ENCODE assay signal across 16 cellular contexts in the genomic region with DNA sequence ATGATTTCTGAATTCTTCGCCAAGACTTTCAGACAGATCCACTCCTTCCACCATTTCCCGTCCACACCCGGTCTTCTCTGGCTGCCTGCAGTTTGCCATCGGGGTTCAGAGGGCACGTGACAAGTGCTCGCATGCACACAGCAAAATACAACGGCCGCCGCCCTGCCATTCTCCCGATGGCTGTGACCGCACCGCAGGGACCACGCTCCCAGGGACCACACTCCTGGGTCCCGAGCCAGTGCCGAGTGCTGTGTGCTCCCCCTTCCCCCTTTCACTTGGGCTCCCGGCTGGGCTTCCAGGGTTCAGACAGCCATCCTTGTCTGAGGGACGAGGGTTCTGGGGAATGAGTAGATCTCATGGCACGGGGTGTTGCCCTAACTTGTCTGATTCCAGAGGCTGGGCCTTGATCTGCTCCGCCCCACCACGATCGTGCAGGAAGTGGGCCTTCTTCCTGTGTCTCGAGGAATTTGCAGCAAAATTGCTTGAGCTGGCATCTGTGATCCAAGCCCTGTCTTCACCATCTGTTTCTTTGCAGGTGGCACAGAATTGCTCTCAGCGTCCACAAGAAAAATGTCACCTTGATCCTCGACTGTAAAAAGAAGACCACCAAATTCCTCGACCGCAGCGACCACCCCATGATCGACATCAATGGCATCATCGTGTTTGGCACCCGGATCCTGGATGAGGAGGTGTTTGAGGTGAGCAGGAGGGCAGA. TPM values are rescaled to one million over a fixed set of nuclear protein-coding genes. Genes with fewer than 3 reads are reported as not detected.
"Had no signal": no experiment of that assay in that cellular context is flagged by ENCODE, and none has a peak within 500 bp of the region (broad histone marks: within the 10 kb centered on the region; RNA-seq: fewer than 3 reads in every experiment).

No MANE protein-coding gene starts in this region.

- ATAC-seq: activated CD4-positive, alpha-beta T cell treated with anti-CD3 and anti-CD28 coated beads for 36 hours; effector memory CD8-positive, alpha-beta T cell; naive thymus-derived CD8-positive, alpha-beta T cell; upper lobe of right lung had no signal

- H3K9me3 Mint-ChIP-seq: activated naive CD4-positive, alpha-beta T cell treated with anti-CD3 and anti-CD28 coated beads, Interleukin-2, amount 50 U/mL, for 24 hours; effector memory CD8-positive, alpha-beta T cell had no signal

- H3K27me3 Mint-ChIP-seq: activated CD4-positive, alpha-beta T cell treated with anti-CD3 and anti-CD28 coated beads for 36 hours had no signal

- DNase-seq: activated CD4-positive, alpha-beta T cell treated with anti-CD3 and anti-CD28 coated beads for 36 hours; activated CD4-positive, alpha-beta T cell treated with anti-CD3 and anti-CD28 coated beads, Interleukin-2, amount 50 U/mL, for 48 hours; activated gamma-delta T cell; adrenal gland; effector memory CD8-positive, alpha-beta T cell; mesendoderm; naive thymus-derived CD8-positive, alpha-beta T cell; sigmoid colon; spleen; stimulated activated CD8-positive, alpha-beta memory T cell treated with anti-CD3 and anti-CD28 coated beads, Interleukin-4, amount 100 ng/mL, for 48 hours; stimulated activated naive CD4-positive, alpha-beta T cell; T-helper 2 cell; upper lobe of right lung had no signal

- H3K27ac Mint-ChIP-seq: activated CD4-positive, alpha-beta T cell treated with anti-CD3 and anti-CD28 coated beads for 36 hours; activated naive CD4-positive, alpha-beta T cell treated with anti-CD3 and anti-CD28 coated beads, Interleukin-2, amount 50 U/mL, for 24 hours; effector memory CD8-positive, alpha-beta T cell; naive thymus-derived CD8-positive, alpha-beta T cell had no signal

- H3K4me1 Mint-ChIP-seq: activated CD4-positive, alpha-beta T cell treated with anti-CD3 and anti-CD28 coated beads for 36 hours; activated naive CD4-positive, alpha-beta T cell treated with anti-CD3 and anti-CD28 coated beads, Interleukin-2, amount 50 U/mL, for 24 hours; naive thymus-derived CD8-positive, alpha-beta T cell had no signal

- H3K27ac ChIP-seq: adrenal gland, neutrophil, spleen, upper lobe of right lung, VCaP had no signal

- H3K4me3 ChIP-seq: adrenal gland, sigmoid colon, spleen, upper lobe of right lung had no signal

- H3K4me1 ChIP-seq: adrenal gland had no signal

- H3K4me3 Mint-ChIP-seq: activated CD4-positive, alpha-beta T cell treated with anti-CD3 and anti-CD28 coated beads for 36 hours; activated naive CD4-positive, alpha-beta T cell treated with anti-CD3 and anti-CD28 coated beads, Interleukin-2, amount 50 U/mL, for 24 hours; effector memory CD8-positive, alpha-beta T cell; naive thymus-derived CD8-positive, alpha-beta T cell had no signal

- H3K36me3 ChIP-seq: adrenal gland, neutrophil had no signal

- H3K36me3 Mint-ChIP-seq: activated naive CD4-positive, alpha-beta T cell treated with anti-CD3 and anti-CD28 coated beads, Interleukin-2, amount 50 U/mL, for 24 hours; naive thymus-derived CD8-positive, alpha-beta T cell had no signal

- H3K9me3 ChIP-seq: adrenal gland, neutrophil, sigmoid colon, spleen, upper lobe of right lung had no signal

- H3K27me3 ChIP-seq: adrenal gland, sigmoid colon, upper lobe of right lung had no signal

RNA-seq across cellular contexts. Expression of gene COL5A1, which starts 59.2 kb away (rescaled TPM):
- polyA plus RNA-seq: naive thymus-derived CD8-positive, alpha-beta T cell had no signal
